9 cellular contexts compared by ENCODE assay signal in genomic region chr7:37336259-37336658, GRCh38.
DNase-seq lines count a peak whose midpoint lies in the region; ATAC-seq, FAIRE-seq and TF ChIP-seq lines count a peak whose summit lies in the region.
"Had no signal": no experiment of that assay in that cellular context is flagged by ENCODE, and none has a peak within 500 bp of the region (broad histone marks: within the 10 kb centered on the region; RNA-seq: fewer than 3 reads in every experiment).

No MANE protein-coding gene starts in this region.

- peak; percentile 95 for ATAC-seq in GM19455 (IDR thresholded peaks at IDR 0.05; ENCODE audit: unreplicated experiment)
- peak; percentile 92 for ATAC-seq in HG03354 (IDR thresholded peaks at IDR 0.05; ENCODE audit: poor library complexity, severe bottlenecking, unreplicated experiment)
- ATAC-seq: WTC11 had no signal

- H3K9me3 Mint-ChIP-seq in activated naive CD8-positive, alpha-beta T cell (ENCODE audit: low read depth), result no peaks in the 10 kb centered on the region
- H3K9me3 Mint-ChIP-seq in HFFc6, result peaks cover 59% of the 10 kb centered on the region

- no peaks in the 10 kb centered on the region for H3K27me3 Mint-ChIP-seq in activated naive CD8-positive, alpha-beta T cell
- H3K27me3 Mint-ChIP-seq in HFFc6 (ENCODE audit: insufficient read depth), result no peaks in the 10 kb centered on the region

- H3K27ac Mint-ChIP-seq in activated naive CD8-positive, alpha-beta T cell, result peak overlapping the region; percentile 51
- no peak overlapping the region for H3K27ac Mint-ChIP-seq in HFFc6
- H3K27ac Mint-ChIP-seq: WTC11 had no signal

- peak overlapping the region; percentile 57 for H3K4me3 Mint-ChIP-seq in activated naive CD8-positive, alpha-beta T cell
- H3K4me3 Mint-ChIP-seq in HFFc6, result no peak overlapping the region
- H3K4me3 Mint-ChIP-seq: WTC11 had no signal

- peak; percentile 100 for FAIRE-seq in GM12891 (lab: Jason Lieb, UNC)

- no peak for TF ChIP-seq CTCF in HFFc6 (IDR thresholded peaks at IDR 0.05)

- peaks cover 77% of the 10 kb centered on the region for H3K4me1 Mint-ChIP-seq in activated naive CD8-positive, alpha-beta T cell (ENCODE audit: low read depth)
- no peaks in the 10 kb centered on the region for H3K4me1 Mint-ChIP-seq in HFFc6 (ENCODE audit: low read depth)

- H3K36me3 Mint-ChIP-seq in activated naive CD8-positive, alpha-beta T cell, result peaks cover 45% of the 10 kb centered on the region
- H3K36me3 Mint-ChIP-seq in HFFc6 (ENCODE audit: low read depth), result no peaks in the 10 kb centered on the region

- no peak for TF ChIP-seq POLR2A in GM12891 (IDR thresholded peaks at IDR 0.05; ENCODE audit: low read depth, low read length)

- DNase-seq in GM12891 (ENCODE audit: insufficient read length, low spot score) (no peak), NCI-H1105 treated with DMSO at 0.1 percent for 48 hours (lab: John Stamatoyannopoulos, UW) (no peak), HFFc6 (no peak), DMS53 treated with DMSO at 0.1 percent for 48 hours (lab: John Stamatoyannopoulos, UW; ENCODE audit: unreplicated experiment) (no peak), NCI-H446 (lab: John Stamatoyannopoulos, UW) (no peak)

TF ChIP-seq in GM12891, 5 proteins besides CTCF, POLR2A, EP300 and RAD21:
- TF ChIP-seq TAF1 (IDR thresholded peaks at IDR 0.05; ENCODE audit: low read depth, low read length), result no peak
- TF ChIP-seq SPI1 (IDR thresholded peaks at IDR 0.05; ENCODE audit: low read depth, low read length), result peak; percentile 85
- no peak for TF ChIP-seq PAX5 (IDR thresholded peaks at IDR 0.05; ENCODE audit: insufficient read depth, low read length, severe bottlenecking)
- no peak for TF ChIP-seq POU2F2 (IDR thresholded peaks at IDR 0.05; ENCODE audit: low read depth, low read length)
